In the genomic region with DNA sequence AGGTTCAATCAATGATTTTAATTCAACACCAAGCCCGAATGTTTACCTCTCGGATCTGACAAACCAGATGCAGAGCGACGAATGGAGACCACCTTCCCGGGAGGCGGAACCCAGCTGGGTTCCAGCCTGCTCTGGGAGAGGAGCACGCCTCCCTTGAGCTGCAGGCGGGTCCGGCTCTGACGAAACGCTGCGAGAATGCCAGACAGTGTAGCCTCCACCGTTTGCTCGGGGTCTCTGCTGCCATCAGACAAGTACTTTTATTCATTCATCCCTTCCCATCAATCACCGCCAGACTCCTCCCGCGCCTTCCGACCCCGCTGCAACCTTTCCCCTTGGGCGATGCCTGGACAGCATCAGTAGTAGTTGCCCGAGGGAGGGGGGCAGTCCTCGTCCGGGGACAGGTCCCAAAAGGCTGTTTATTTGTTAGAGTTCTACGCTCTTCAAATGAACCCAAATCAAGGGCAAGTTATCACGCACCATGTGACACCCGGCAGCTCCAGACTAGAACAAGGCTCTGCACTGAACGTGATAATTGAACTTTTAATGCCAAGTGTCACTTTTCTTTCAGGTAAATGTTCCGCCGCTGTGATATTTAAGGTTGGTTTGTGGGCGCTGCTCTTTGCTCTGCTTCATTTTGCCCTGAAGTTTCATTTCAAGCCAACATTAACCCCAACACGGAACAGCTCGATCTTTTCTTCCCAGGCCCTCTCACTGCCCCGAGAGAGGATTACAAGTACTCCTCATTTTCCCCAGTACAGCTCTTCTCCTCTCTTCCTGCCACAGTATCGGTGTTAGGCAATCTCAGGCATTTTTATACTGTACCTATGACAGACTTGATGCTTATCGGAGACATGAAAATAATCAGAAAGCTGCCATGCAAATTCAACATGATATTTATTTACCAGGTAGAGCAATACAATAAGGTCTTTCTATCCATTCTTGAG, we compare ENCODE assay signal across 8 cellular contexts. TPM values are rescaled to one million over a fixed set of nuclear protein-coding genes. Genes with fewer than 3 reads are reported as not detected.
A peak's percentile ranks its signal among the peaks of the same experiment; 100 is the strongest.
DNase-seq lines count a peak whose midpoint lies in the region; ATAC-seq and TF ChIP-seq lines count a peak whose summit lies in the region.

No MANE protein-coding gene starts in this region.

- peak overlapping the region; percentile 65 for H3K27ac ChIP-seq in upper lobe of right lung
- H3K27ac ChIP-seq in effector memory CD4-positive, alpha-beta T cell (ENCODE audit: insufficient read depth, low read length, poor library complexity, severe bottlenecking), result no peak overlapping the region

- intact Hi-C loops in upper lobe of right lung (cut with DNase I), result no loop called here

- peaks cover 6% of the 10 kb centered on the region for H3K27me3 ChIP-seq in upper lobe of right lung
- H3K27me3 ChIP-seq in effector memory CD4-positive, alpha-beta T cell (replicated peaks; ENCODE audit: control insufficient read depth, insufficient read depth, low read length, poor library complexity, severe bottlenecking), result peaks cover 11% of the 10 kb centered on the region

- peak overlapping the region; percentile 68 for H3K4me3 ChIP-seq in upper lobe of right lung
- no peak overlapping the region for H3K4me3 ChIP-seq in effector memory CD4-positive, alpha-beta T cell (ENCODE audit: insufficient read depth, low read depth, low read length, poor library complexity, severe bottlenecking)

- no peaks in the 10 kb centered on the region for H3K4me1 ChIP-seq in upper lobe of right lung
- H3K4me1 ChIP-seq in effector memory CD4-positive, alpha-beta T cell (ENCODE audit: control insufficient read depth, insufficient read depth, low read length, poor library complexity, severe bottlenecking), result peaks cover 5% of the 10 kb centered on the region

- no peaks in the 10 kb centered on the region for H3K36me3 ChIP-seq in upper lobe of right lung
- H3K36me3 ChIP-seq in effector memory CD4-positive, alpha-beta T cell (ENCODE audit: control insufficient read depth, insufficient read depth, low read length), result no peaks in the 10 kb centered on the region

- DNase-seq in C1 segment of cervical spinal cord (lab: John Stamatoyannopoulos, UW) (peak in 11 of 14 donors; percentile 5 to 55 (median 35)), HuH-7.5 (ENCODE audit: low spot score) (peak; percentile 32), ecto neural progenitor cell (ENCODE audit: low spot score) (peak; percentile 77), lung microvascular endothelial cell (ENCODE audit: low read depth in 2 of 2) (peak; percentile 36 to 81), upper lobe of right lung (peak; percentile 73), NOMO-1 (lab: John Stamatoyannopoulos, UW; ENCODE audit: unreplicated experiment in 2 of 2) (no peak)
- no peak for DNase-seq in effector memory CD4-positive, alpha-beta T cell

- ATAC-seq in upper lobe of right lung, result peak; percentile 69
- ATAC-seq in HG02642 (IDR thresholded peaks at IDR 0.05; ENCODE audit: poor library complexity, unreplicated experiment), result no peak

- no peaks in the 10 kb centered on the region for H3K9me3 ChIP-seq in upper lobe of right lung
- no peaks in the 10 kb centered on the region for H3K9me3 ChIP-seq in effector memory CD4-positive, alpha-beta T cell (ENCODE audit: control insufficient read depth, low read length)

- no peak for TF ChIP-seq CTCF in upper lobe of right lung (IDR thresholded peaks at IDR 0.05)

RNA-seq across cellular contexts. Expression of gene EDNRB, which starts 1.0 kb away (rescaled TPM):
- total RNA-seq in lung microvascular endothelial cell (93.5 and 211 TPM in 2 replicates), upper lobe of right lung (61.7 TPM)

Comparison
In these comparisons a context has a peak if more than half of its experiments do, and no peak if none do; other contexts are left out.
1. DNase-seq: peak in C1 segment of cervical spinal cord (11 of 14), HuH-7.5 (single experiment), ecto neural progenitor cell (single experiment), lung microvascular endothelial cell (2 of 2) and upper lobe of right lung (single experiment); none in NOMO-1 (0 of 2) and effector memory CD4-positive, alpha-beta T cell (0 of 3).